In genomic region chr1:41513388-41513745, GRCh38 we compare ENCODE assay signal across 10 cellular contexts. TPM values are rescaled to one million over a fixed set of nuclear protein-coding genes. Genes with fewer than 3 reads are reported as not detected.
DNase-seq lines count a peak whose midpoint lies in the region; ATAC-seq and TF ChIP-seq lines count a peak whose summit lies in the region.
"Had no signal": no experiment of that assay in that cellular context is flagged by ENCODE, and none has a peak within 500 bp of the region (broad histone marks: within the 10 kb centered on the region; RNA-seq: fewer than 3 reads in every experiment).

No MANE protein-coding gene starts in this region.

- H3K4me1 Mint-ChIP-seq in HFFc6 (ENCODE audit: low read depth) = peaks cover 19% of the 10 kb centered on the region; the same call in 1 of the 2 replicates
- H3K4me1 Mint-ChIP-seq in chondrocyte (ENCODE audit: low read depth) = peaks cover 22% of the 10 kb centered on the region

- TF ChIP-seq CTCF in HFFc6 (IDR thresholded peaks at IDR 0.05) = peak; percentile 71
- TF ChIP-seq CTCF in chondrocyte (IDR thresholded peaks at IDR 0.05) = peak; percentile 62
- no peak for TF ChIP-seq CTCF in stomach (IDR thresholded peaks at IDR 0.05)

- no peak overlapping the region for H3K14ac ChIP-seq in trophoblast cell (ENCODE audit: low read length)

- H3K36me3 Mint-ChIP-seq in HFFc6 (ENCODE audit: low read depth) = peaks cover 9% of the 10 kb centered on the region; the same call in 1 of the 2 replicates
- peaks cover 4% of the 10 kb centered on the region for H3K36me3 Mint-ChIP-seq in chondrocyte (ENCODE audit: low read depth)

- peak overlapping the region; percentile 7 for H2AK5ac ChIP-seq in trophoblast cell (ENCODE audit: low read length)

- no peak overlapping the region for H3K4me3 Mint-ChIP-seq in HFFc6
- H3K4me3 Mint-ChIP-seq in chondrocyte (ENCODE audit: unreplicated experiment) = no peak overlapping the region

- H3K36me3 ChIP-seq in trophoblast cell (ENCODE audit: control insufficient read depth in 1 of 2, insufficient read depth in 2 of 2, low read length in 2 of 2) (no peaks in the 10 kb centered on the region), stomach (peaks cover 0 to 27% (median 7%) of the 10 kb centered on the region in 4 donors)

- peaks cover 10% of the 10 kb centered on the region for H3K79me1 ChIP-seq in trophoblast cell (ENCODE audit: low read length)

- no peak overlapping the region for H3K4me3 ChIP-seq in trophoblast cell (ENCODE audit: low read depth, low read length)
- no peak overlapping the region for H3K4me3 ChIP-seq in stomach
- H3K4me3 ChIP-seq: suprapubic skin had no signal

- intact Hi-C loops in stomach (cut with DNase I; ENCODE audit: low total_unique reads) = no loop called here

- H3K27ac ChIP-seq in trophoblast cell (ENCODE audit: low read depth, low read length) = no peak overlapping the region
- H3K27ac ChIP-seq in stomach = peak overlapping the region in 2 of 5 donors; percentile 63 to 71
- H3K27ac ChIP-seq: suprapubic skin had no signal

- H3K9me3 ChIP-seq in trophoblast cell (ENCODE audit: insufficient read depth, low read depth, low read length) (peaks cover 4% of the 10 kb centered on the region), stomach (no peaks in the 10 kb centered on the region)
- H3K9me3 ChIP-seq: suprapubic skin had no signal

- H3K9ac ChIP-seq in trophoblast cell (ENCODE audit: low read length) = no peak overlapping the region

- DNase-seq in activated effector memory CD4-positive, alpha-beta T cell treated with anti-CD3 and anti-CD28 coated beads, Interleukin-2, amount 50 U/mL, for 16 hours = peak; percentile 68
- no peak for DNase-seq in activated effector memory CD4-positive, alpha-beta T cell treated with Interleukin-2 at 50 U/mL for 16 hours
- DNase-seq in HFFc6 = no peak
- no peak for DNase-seq in chondrocyte (ENCODE audit: low spot score)
- no peak for DNase-seq in trophoblast cell
- DNase-seq in NCI-H526 treated with DMSO at 0.1 percent for 48 hours (lab: John Stamatoyannopoulos, UW) = no peak
- no peak for DNase-seq in stomach

- ATAC-seq in HG02885 (IDR thresholded peaks at IDR 0.05; ENCODE audit: poor library complexity, unreplicated experiment) = no peak
- ATAC-seq: left lobe of liver had no signal

- H3K9me3 Mint-ChIP-seq in HFFc6 (no peaks in the 10 kb centered on the region), chondrocyte (ENCODE audit: low read depth) (no peaks in the 10 kb centered on the region)

- H3K4ac ChIP-seq in trophoblast cell (ENCODE audit: low read depth, low read length) = no peak overlapping the region

- H3K4me1 ChIP-seq in trophoblast cell (ENCODE audit: control insufficient read depth in 1 of 2, insufficient read depth in 2 of 2, low read length in 2 of 2) = peaks cover 23 to 24% of the 10 kb centered on the region in 2 experiments
- peaks cover 17 to 44% (median 33%) of the 10 kb centered on the region in 4 donors for H3K4me1 ChIP-seq in stomach

- H4K8ac ChIP-seq in trophoblast cell (ENCODE audit: low read depth, low read length) = no peak overlapping the region

- no peaks in the 10 kb centered on the region for H3K27me3 ChIP-seq in trophoblast cell (ENCODE audit: insufficient read depth, low read length)
- H3K27me3 ChIP-seq in stomach = no peaks in the 10 kb centered on the region
- H3K27me3 ChIP-seq: suprapubic skin had no signal

- no peak for TF ChIP-seq EP300 in stomach (IDR thresholded peaks at IDR 0.05)

- H3K27me3 Mint-ChIP-seq in HFFc6 (ENCODE audit: insufficient read depth) (no peaks in the 10 kb centered on the region; the same call in none of the 2 replicates), chondrocyte (ENCODE audit: low read depth) (no peaks in the 10 kb centered on the region)

- no CpG with 5 or more reads among the region's 18 CpGs for WGBS in trophoblast cell (ENCODE audit: extremely low coverage, insufficient coverage, insufficient read length)
- WGBS in stomach, 5 donors = 79 to 94% (median 83%) methylated on average over 8 to 18 of the region's 18 CpGs

- no peak overlapping the region for H4K12ac ChIP-seq in trophoblast cell (ENCODE audit: low read depth, low read length)

- peaks cover 2% of the 10 kb centered on the region for H3K79me2 ChIP-seq in trophoblast cell (ENCODE audit: control insufficient read depth, insufficient read depth, low read length, poor library complexity)

- no peak overlapping the region for H2AFZ ChIP-seq in trophoblast cell (ENCODE audit: insufficient read depth, low read length, poor library complexity)

- no peak overlapping the region for H2BK120ac ChIP-seq in trophoblast cell (ENCODE audit: insufficient read depth, low read length, poor library complexity)

- no peak overlapping the region for H3K23ac ChIP-seq in trophoblast cell (ENCODE audit: low read length)

- H3K27ac Mint-ChIP-seq in HFFc6 = no peak overlapping the region
- no peak overlapping the region for H3K27ac Mint-ChIP-seq in chondrocyte (ENCODE audit: unreplicated experiment)

- no peak overlapping the region for H3K18ac ChIP-seq in trophoblast cell (ENCODE audit: low read length)

- no peak overlapping the region for H3K4me2 ChIP-seq in trophoblast cell (ENCODE audit: low read length)

- TF ChIP-seq POLR2A in stomach (IDR thresholded peaks at IDR 0.05) = no peak

- H2BK5ac ChIP-seq in trophoblast cell (ENCODE audit: low read depth, low read length, poor library complexity) = no peak overlapping the region

- H2BK12ac ChIP-seq in trophoblast cell (ENCODE audit: low read length) = peak overlapping the region; percentile 24

- H4K91ac ChIP-seq in trophoblast cell (ENCODE audit: low read depth, low read length) = peak overlapping the region; percentile 21

RNA-seq across cellular contexts. Expression of gene EDN2, which starts 28.9 kb away (rescaled TPM):
- not detected for total RNA-seq in HFFc6 (2021; fragmentation: NEBNext Ultra II Directional; extraction: Animal tissue kit (Norgen Biotek cat#: 25700))
- total RNA-seq in chondrocyte (0.38 to 4.2 TPM (median 0.80 TPM) in 3 replicates), stomach (10 to 100 TPM in 2 of 5 donors, not detected in 3; 16.5 to 71.8 TPM)
- polyA plus RNA-seq in trophoblast cell (2013) = 0.14 and 0.19 TPM in 2 replicates
- polyA plus RNA-seq in stomach = 1 to 10 TPM; 1.5 to 2.5 (median 2.1) TPM
- total RNA-seq: left lobe of liver had no signal

Comparison
In these comparisons a context has a peak if more than half of its experiments do, and no peak if none do; other contexts are left out.
1. CTCF ChIP-seq: peak in HFFc6 (single experiment) and chondrocyte (single experiment); none in stomach (0 of 7).